In genomic region chr20:49887251-49887827, GRCh38 we compare ENCODE assay signal across 10 cellular contexts. TPM values are rescaled to one million over a fixed set of nuclear protein-coding genes. Genes with fewer than 3 reads are reported as not detected.
DNase-seq lines count a peak whose midpoint lies in the region; ATAC-seq and TF ChIP-seq lines count a peak whose summit lies in the region.
"Had no signal": no experiment of that assay in that cellular context is flagged by ENCODE, and none has a peak within 500 bp of the region (broad histone marks: within the 10 kb centered on the region; RNA-seq: fewer than 3 reads in every experiment).

No MANE protein-coding gene starts in this region.

- H3K9me3 ChIP-seq in thoracic aorta, result no peaks in the 10 kb centered on the region

- H3K4me3 Mint-ChIP-seq in T-helper 1 cell treated with Interleukin-12 subunit alpha and Interleukin-12 subunit beta and Interleukin-4 antibody, amounts not matched to agents 30 μg/mL and 1 μg/mL, for 36 hours, result no peak overlapping the region
- no peak overlapping the region for H3K4me3 Mint-ChIP-seq in stimulated activated memory B cell treated with anti-CD40 and anti-IgM and Interleukin-4, amounts not matched to agents 10 μg/mL and 1 μg/mL and 100 μg/mL, for 72 hours

- H3K27me3 ChIP-seq in thoracic aorta (replicated peaks; ENCODE audit: insufficient read depth), result no peaks in the 10 kb centered on the region

- H3K36me3 ChIP-seq in thoracic aorta, result peaks cover 17% of the 10 kb centered on the region

- H3K4me1 ChIP-seq in thoracic aorta (ENCODE audit: control insufficient read depth in 1 of 2, low read depth in 2 of 2), result peaks cover 12 to 29% of the 10 kb centered on the region in 2 donors

- H3K9me3 Mint-ChIP-seq in T-helper 1 cell treated with Interleukin-12 subunit alpha and Interleukin-12 subunit beta and Interleukin-4 antibody, amounts not matched to agents 30 μg/mL and 1 μg/mL, for 36 hours, result no peaks in the 10 kb centered on the region
- H3K9me3 Mint-ChIP-seq in stimulated activated memory B cell treated with anti-CD40 and anti-IgM and Interleukin-4, amounts not matched to agents 10 μg/mL and 1 μg/mL and 100 μg/mL, for 72 hours, result no peaks in the 10 kb centered on the region

- peaks cover 32% of the 10 kb centered on the region for H3K36me3 Mint-ChIP-seq in T-helper 1 cell treated with Interleukin-12 subunit alpha and Interleukin-12 subunit beta and Interleukin-4 antibody, amounts not matched to agents 30 μg/mL and 1 μg/mL, for 36 hours (ENCODE audit: low read depth)
- peaks cover 48% of the 10 kb centered on the region for H3K36me3 Mint-ChIP-seq in stimulated activated memory B cell treated with anti-CD40 and anti-IgM and Interleukin-4, amounts not matched to agents 10 μg/mL and 1 μg/mL and 100 μg/mL, for 72 hours

- H3K4me3 ChIP-seq in thoracic aorta, result peak overlapping the region; percentile 13

- TF ChIP-seq CTCF in thoracic aorta (IDR thresholded peaks at IDR 0.05), result no peak

- peak overlapping the region; percentile 33 for H3K27ac Mint-ChIP-seq in T-helper 1 cell treated with Interleukin-12 subunit alpha and Interleukin-12 subunit beta and Interleukin-4 antibody, amounts not matched to agents 30 μg/mL and 1 μg/mL, for 36 hours
- H3K27ac Mint-ChIP-seq in stimulated activated memory B cell treated with anti-CD40 and anti-IgM and Interleukin-4, amounts not matched to agents 10 μg/mL and 1 μg/mL and 100 μg/mL, for 72 hours, result no peak overlapping the region

- H3K27ac ChIP-seq in cingulate gyrus (ENCODE audit: low read depth, low read length), result peak overlapping the region; percentile 99
- peak overlapping the region; percentile 81 to 93 for H3K27ac ChIP-seq in thoracic aorta
- H3K27ac ChIP-seq: 22Rv1 had no signal

- DNase-seq in T-helper 1 cell, result no peak
- DNase-seq in lung microvascular endothelial cell (ENCODE audit: low read depth in 2 of 2), result peak; percentile 40 to 53
- no peak for DNase-seq in thoracic aorta (ENCODE audit: low spot score)
- no peak for DNase-seq in AG08396 (ENCODE audit: low spot score)
- DNase-seq: NCI-H2107 had no signal

- no peaks in the 10 kb centered on the region for H3K27me3 Mint-ChIP-seq in T-helper 1 cell treated with Interleukin-12 subunit alpha and Interleukin-12 subunit beta and Interleukin-4 antibody, amounts not matched to agents 30 μg/mL and 1 μg/mL, for 36 hours (ENCODE audit: low read depth)
- H3K27me3 Mint-ChIP-seq in stimulated activated memory B cell treated with anti-CD40 and anti-IgM and Interleukin-4, amounts not matched to agents 10 μg/mL and 1 μg/mL and 100 μg/mL, for 72 hours, result no peaks in the 10 kb centered on the region

- peaks cover 6% of the 10 kb centered on the region for H3K4me1 Mint-ChIP-seq in T-helper 1 cell treated with Interleukin-12 subunit alpha and Interleukin-12 subunit beta and Interleukin-4 antibody, amounts not matched to agents 30 μg/mL and 1 μg/mL, for 36 hours (ENCODE audit: low read depth)
- peaks cover 15% of the 10 kb centered on the region for H3K4me1 Mint-ChIP-seq in stimulated activated memory B cell treated with anti-CD40 and anti-IgM and Interleukin-4, amounts not matched to agents 10 μg/mL and 1 μg/mL and 100 μg/mL, for 72 hours

- ATAC-seq in thoracic aorta (ENCODE audit: insufficient number of reproducible peaks, low FRiP score, low read depth) (peak; percentile 32), HG03097 (IDR thresholded peaks at IDR 0.05; ENCODE audit: low FRiP score, unreplicated experiment) (no peak)
- no peak for ATAC-seq in stimulated activated memory B cell treated with anti-CD40 and anti-IgM and Interleukin-4, amounts not matched to agents 10 μg/mL and 1 μg/mL and 100 μg/mL, for 72 hours

RNA-seq across cellular contexts. Expression of gene SPATA2, which starts 28.0 kb away (rescaled TPM):
- total RNA-seq in lung microvascular endothelial cell, result 0.65 and 0.99 TPM in 2 replicates
- 1 to 10 TPM; 3.9 to 7.3 TPM for total RNA-seq in thoracic aorta

RNA-seq across cellular contexts. Expression of gene RNF114, which starts 48.9 kb away (rescaled TPM):
- total RNA-seq in lung microvascular endothelial cell, result 25.9 and 37.3 TPM in 2 replicates
- total RNA-seq in thoracic aorta, result 100 to 1,000 TPM in 1 of 2 donors, 10 to 100 TPM in 1; 82.4 to 128 TPM

Comparison
In these comparisons a context has a peak if more than half of its experiments do, and no peak if none do; other contexts are left out.
1. DNase-seq: peak in lung microvascular endothelial cell (2 of 2); none in T-helper 1 cell (0 of 5), thoracic aorta (single experiment) and AG08396 (single experiment).